In genomic region chr17:41334385-41334784, GRCh38 we compare ENCODE assay signal across 1 cellular context.
TF ChIP-seq lines count a peak whose summit lies in the region.

No MANE protein-coding gene starts in this region.

TF ChIP-seq in GM12878, 131 proteins besides CTCF, POLR2A, EP300 and RAD21:
- no peak for TF ChIP-seq SUPT20H (IDR thresholded peaks at IDR 0.05; ENCODE audit: borderline replicate concordance, control insufficient read depth, low read depth, low read length)
- TF ChIP-seq SPI1 (IDR thresholded peaks at IDR 0.05; ENCODE audit: borderline replicate concordance, insufficient read depth, low read depth, low read length): 0 out of 2 replicates have a peak, but pooled peaks have one; percentile 17
- TF ChIP-seq MEF2B (IDR thresholded peaks at IDR 0.05; ENCODE audit: partially characterized antibody, poor library complexity, severe bottlenecking): peak; percentile 79
